ENCODE assay signal across 9 cellular contexts in the genomic region with DNA sequence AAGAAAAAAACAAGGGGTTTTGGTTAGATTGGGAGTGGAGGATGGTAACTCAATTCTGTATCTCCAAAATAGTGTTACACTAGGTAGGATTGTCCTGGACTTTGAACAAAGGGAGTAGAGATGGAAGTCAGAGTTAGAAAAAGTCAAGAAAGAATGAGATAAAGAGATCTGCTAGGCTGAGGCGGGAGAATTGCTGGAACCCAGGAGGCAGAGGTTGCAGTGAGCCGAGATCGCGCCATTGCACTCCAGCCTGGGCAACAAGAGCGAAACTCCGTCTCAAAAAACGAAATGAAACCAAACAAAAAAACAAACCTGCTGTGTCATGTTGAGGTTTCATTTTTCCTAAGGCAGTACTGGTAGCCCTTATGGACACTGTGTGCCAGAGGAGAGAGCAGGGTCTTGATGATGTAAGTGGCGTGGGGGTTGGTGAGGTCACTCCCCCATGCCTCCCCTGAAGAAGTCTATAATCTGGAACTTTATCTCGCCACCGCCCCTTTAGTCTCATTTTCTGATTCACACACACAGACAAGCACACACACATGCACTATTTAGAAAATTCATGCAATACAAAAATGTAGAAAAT. TPM values are rescaled to one million over a fixed set of nuclear protein-coding genes. Genes with fewer than 3 reads are reported as not detected.
A peak's percentile ranks its signal among the peaks of the same experiment; 100 is the strongest.
DNase-seq lines count a peak whose midpoint lies in the region; ATAC-seq and TF ChIP-seq lines count a peak whose summit lies in the region.
"Had no signal": no experiment of that assay in that cellular context is flagged by ENCODE, and none has a peak within 500 bp of the region (broad histone marks: within the 10 kb centered on the region; RNA-seq: fewer than 3 reads in every experiment).

No MANE protein-coding gene starts in this region.

- H3K27ac Mint-ChIP-seq in CD4-positive, alpha-beta memory T cell, result peak overlapping the region in 2 of 7 donors; percentile 1 to 31

- POLR2A ChIA-PET in CD4-positive, alpha-beta memory T cell (lab: Charles Lee; ENCODE audit: partially characterized antibody), result no interaction called here

- CTCF ChIA-PET in CD4-positive, alpha-beta memory T cell (lab: Charles Lee; ENCODE audit: partially characterized antibody), result no interaction called here

- intact Hi-C loops in CD4-positive, alpha-beta memory T cell (cut with micrococcal nuclease), result no loop called here
- intact Hi-C loops in esophagus muscularis mucosa (cut with DNase I), result no loop called here

- H3K9me3 ChIP-seq in CD4-positive, alpha-beta memory T cell (ENCODE audit: control insufficient read depth in 1 of 2, low read length in 2 of 2), result no peaks in the 10 kb centered on the region
- H3K9me3 ChIP-seq in right atrium auricular region, result no peaks in the 10 kb centered on the region
- no peaks in the 10 kb centered on the region for H3K9me3 ChIP-seq in esophagus muscularis mucosa

- H3K27ac ChIP-seq in CD4-positive, alpha-beta memory T cell (ENCODE audit: low read depth, low read length), result no peak overlapping the region
- no peak overlapping the region for H3K27ac ChIP-seq in right atrium auricular region
- no peak overlapping the region for H3K27ac ChIP-seq in esophagus muscularis mucosa (replicated peaks in 1 of 4)

- no peaks in the 10 kb centered on the region for H3K36me3 Mint-ChIP-seq in CD4-positive, alpha-beta memory T cell

- no peaks in the 10 kb centered on the region for H3K9me3 Mint-ChIP-seq in CD4-positive, alpha-beta memory T cell

- H3K36me3 ChIP-seq in CD4-positive, alpha-beta memory T cell (ENCODE audit: insufficient read depth, low read length), result no peaks in the 10 kb centered on the region
- H3K36me3 ChIP-seq in right atrium auricular region, result no peaks in the 10 kb centered on the region
- H3K36me3 ChIP-seq in esophagus muscularis mucosa, result no peaks in the 10 kb centered on the region

- no peaks in the 10 kb centered on the region for H3K27me3 ChIP-seq in CD4-positive, alpha-beta memory T cell (ENCODE audit: insufficient read depth, low read length)
- H3K27me3 ChIP-seq in right atrium auricular region (no peaks in the 10 kb centered on the region), esophagus muscularis mucosa (peaks cover 0 to 4% (median 0%) of the 10 kb centered on the region in 4 donors)

- TF ChIP-seq POLR2A in esophagus muscularis mucosa (IDR thresholded peaks at IDR 0.05; ENCODE audit: low read depth), result no peak

- peaks cover 0 to 8% (median 7%) of the 10 kb centered on the region in 4 donors for H3K4me1 Mint-ChIP-seq in CD4-positive, alpha-beta memory T cell

- peak overlapping the region in 1 of 2 donors; percentile 17 for H3K4me3 ChIP-seq in CD4-positive, alpha-beta memory T cell (ENCODE audit: low read length in 2 of 2)
- H3K4me3 ChIP-seq in fibroblast of the aortic adventitia (ENCODE audit: low read depth, low read length) (no peak overlapping the region), right atrium auricular region (no peak overlapping the region), esophagus muscularis mucosa (peak overlapping the region in 2 of 4 donors; percentile 15 to 16)

- ATAC-seq in GM21447 (IDR thresholded peaks at IDR 0.05; ENCODE audit: unreplicated experiment) (peak; percentile 80), HG02981 (IDR thresholded peaks at IDR 0.05; ENCODE audit: unreplicated experiment) (no peak)

- no peak for DNase-seq in CD4-positive, alpha-beta memory T cell
- DNase-seq in OCI-M1 (lab: John Stamatoyannopoulos, UW), result peak; percentile 98
- peak; percentile 14 for DNase-seq in fibroblast of the aortic adventitia (ENCODE audit: low read depth)
- no peak for DNase-seq in right atrium auricular region (ENCODE audit: low spot score)
- DNase-seq in occipital lobe (lab: John Stamatoyannopoulos, UW), result no peak
- DNase-seq in esophagus muscularis mucosa (ENCODE audit: extremely low spot score), result no peak
- DNase-seq: activated CD8-positive, alpha-beta memory T cell treated with anti-CD3 and anti-CD28 coated beads, Interleukin-2, amount 50 U/mL, for 4 hours had no signal

- H3K27me3 Mint-ChIP-seq in CD4-positive, alpha-beta memory T cell, result peaks cover 8 to 9% of the 10 kb centered on the region in 2 donors

- peak overlapping the region; percentile 60 to 76 (median 71) for H3K4me3 Mint-ChIP-seq in CD4-positive, alpha-beta memory T cell

- 75% methylated on average over 10 of the region's 10 CpGs for WGBS in esophagus muscularis mucosa

- H3K4me1 ChIP-seq in CD4-positive, alpha-beta memory T cell (ENCODE audit: insufficient read depth, low read length), result no peaks in the 10 kb centered on the region
- no peaks in the 10 kb centered on the region for H3K4me1 ChIP-seq in right atrium auricular region
- H3K4me1 ChIP-seq in esophagus muscularis mucosa, result no peaks in the 10 kb centered on the region

- TF ChIP-seq EP300 in esophagus muscularis mucosa (IDR thresholded peaks at IDR 0.05), result no peak

- no peak for TF ChIP-seq CTCF in fibroblast of the aortic adventitia (IDR thresholded peaks at IDR 0.05; ENCODE audit: insufficient read depth, low read length)
- TF ChIP-seq CTCF in right atrium auricular region (IDR thresholded peaks at IDR 0.05), result no peak
- no peak for TF ChIP-seq CTCF in esophagus muscularis mucosa (IDR thresholded peaks at IDR 0.05)

RNA-seq across cellular contexts. Expression of gene DRC1, which starts 10.5 kb away (rescaled TPM):
- total RNA-seq in CD4-positive, alpha-beta memory T cell, result not detected
- not detected for polyA plus RNA-seq in CD4-positive, alpha-beta memory T cell
- total RNA-seq in fibroblast of the aortic adventitia (ENCODE audit: low replicate concordance), result not detected in 2 replicates
- total RNA-seq in right atrium auricular region, result not detected
- total RNA-seq in occipital lobe, result 5.6 TPM
- under 1 TPM in 1 of 4 donors, not detected in 3; 0.45 TPM for total RNA-seq in esophagus muscularis mucosa

Comparison
In these comparisons a context has a peak if more than half of its experiments do, and no peak if none do; other contexts are left out.
1. DNase-seq: peak in OCI-M1 (single experiment) and fibroblast of the aortic adventitia (single experiment); none in CD4-positive, alpha-beta memory T cell (0 of 5), right atrium auricular region (single experiment), occipital lobe (single experiment) and esophagus muscularis mucosa (single experiment).